Comparison of ENCODE assay signal across 9 cellular contexts in genomic region chr12:39467432-39467870, GRCh38. TPM values are rescaled to one million over a fixed set of nuclear protein-coding genes. Genes with fewer than 3 reads are reported as not detected.
DNase-seq lines count a peak whose midpoint lies in the region; ATAC-seq lines count a peak whose summit lies in the region.
"Had no signal": no experiment of that assay in that cellular context is flagged by ENCODE, and none has a peak within 500 bp of the region (broad histone marks: within the 10 kb centered on the region; RNA-seq: fewer than 3 reads in every experiment).

No MANE protein-coding gene starts in this region.

- H3K4me3 ChIP-seq in BLaER1 treated with 17β-estradiol and CSF1 and Interleukin-3, amounts not matched to agents 10 nM and 100 nM = no peak overlapping the region
- H3K4me3 ChIP-seq in aorta (ENCODE audit: low read length in 2 of 2) = no peak overlapping the region

- ATAC-seq in GM19025 (IDR thresholded peaks at IDR 0.05; ENCODE audit: low read depth, unreplicated experiment) (peak; percentile 77), HG03039 (IDR thresholded peaks at IDR 0.05; ENCODE audit: unreplicated experiment) (peak; percentile 93), aorta (ENCODE audit: low FRiP score) (no peak)

- H4K20me1 ChIP-seq in BLaER1 treated with 17β-estradiol and CSF1 and Interleukin-3, amounts not matched to agents 10 nM and 100 nM = no peaks in the 10 kb centered on the region

- H3K36me3 Mint-ChIP-seq in activated naive CD8-positive, alpha-beta T cell = no peaks in the 10 kb centered on the region

- H3K27me3 Mint-ChIP-seq in activated naive CD8-positive, alpha-beta T cell = no peaks in the 10 kb centered on the region

- H3K9me3 Mint-ChIP-seq in activated naive CD8-positive, alpha-beta T cell (ENCODE audit: low read depth) = no peaks in the 10 kb centered on the region

- no peaks in the 10 kb centered on the region for H3K27me3 ChIP-seq in BLaER1 treated with 17β-estradiol and CSF1 and Interleukin-3, amounts not matched to agents 10 nM and 100 nM
- H3K27me3 ChIP-seq in aorta (ENCODE audit: control insufficient read depth in 1 of 2, insufficient read depth in 2 of 2, low read length in 1 of 2) = no peaks in the 10 kb centered on the region

- H3K27ac ChIP-seq in BLaER1 treated with 17β-estradiol and CSF1 and Interleukin-3, amounts not matched to agents 10 nM and 100 nM = no peak overlapping the region
- H3K27ac ChIP-seq in aorta (ENCODE audit: low read depth in 1 of 2, low read length in 2 of 2) = no peak overlapping the region

- H3K4me1 ChIP-seq in BLaER1 treated with 17β-estradiol and CSF1 and Interleukin-3, amounts not matched to agents 10 nM and 100 nM = peaks cover 0 to 14% (median 6%) of the 10 kb centered on the region in 10 experiments; a peak in 9 of 20 replicates
- H3K4me1 ChIP-seq in aorta (ENCODE audit: control insufficient read depth in 1 of 2, insufficient read depth in 2 of 2, low read length in 2 of 2) = no peaks in the 10 kb centered on the region

- H3K4me2 ChIP-seq in BLaER1 treated with 17β-estradiol and CSF1 and Interleukin-3, amounts not matched to agents 10 nM and 100 nM = peak overlapping the region in 6 of 11 experiments; percentile 15 to 37 (median 23); a peak in 8 of 22 replicates

- no peaks in the 10 kb centered on the region for H3K36me3 ChIP-seq in BLaER1 treated with 17β-estradiol and CSF1 and Interleukin-3, amounts not matched to agents 10 nM and 100 nM
- H3K36me3 ChIP-seq in aorta (ENCODE audit: control insufficient read depth in 1 of 2, insufficient read depth in 2 of 2, low read length in 1 of 2) = no peaks in the 10 kb centered on the region

- intact Hi-C loops in aorta (cut with DNase I) = no loop called here

- H3K9ac ChIP-seq in BLaER1 treated with 17β-estradiol and CSF1 and Interleukin-3, amounts not matched to agents 10 nM and 100 nM = no peak overlapping the region

- H3K4me1 Mint-ChIP-seq in activated naive CD8-positive, alpha-beta T cell (ENCODE audit: low read depth) = peaks cover 16% of the 10 kb centered on the region

- DNase-seq in NCI-H187 treated with DMSO at 0.1 percent for 48 hours (lab: John Stamatoyannopoulos, UW) (no peak), germinal center (ENCODE audit: low spot score) (no peak), aorta (no peak), cerebellum (ENCODE audit: low spot score) (no peak)
- DNase-seq: NCI-H2029 treated with DMSO at 0.1 percent for 48 hours had no signal

- H3K9me3 ChIP-seq in BLaER1 treated with 17β-estradiol and CSF1 and Interleukin-3, amounts not matched to agents 10 nM and 100 nM (replicated peaks in 1 of 11) = no peaks in the 10 kb centered on the region
- H3K9me3 ChIP-seq in aorta (ENCODE audit: control insufficient read depth, low read length) = no peaks in the 10 kb centered on the region

- peak overlapping the region; percentile 34 for H3K4me3 Mint-ChIP-seq in activated naive CD8-positive, alpha-beta T cell

- H3K27ac Mint-ChIP-seq in activated naive CD8-positive, alpha-beta T cell = peak overlapping the region; percentile 46

RNA-seq across cellular contexts. Expression of gene KIF21A, which starts 24.5 kb away (rescaled TPM):
- total RNA-seq in aorta = 1 to 10 TPM; 7.7 to 9.0 TPM
- 1 to 10 TPM; 1.2 to 3.9 TPM for polyA plus RNA-seq in aorta
- 145 TPM for total RNA-seq in cerebellum

Comparison
In these comparisons a context has a peak if more than half of its experiments do, and no peak if none do; other contexts are left out.
1. RNA of gene KIF21A, which starts 24.5 kb away (total RNA-seq): 145 TPM in cerebellum (single experiment); 7.7 to 9.0 TPM in aorta; every median in the first group is over 10 times any median in the second.